31 cellular contexts compared by ENCODE assay signal in genomic region chr15:55858661-55859060, GRCh38.
DNase-seq lines count a peak whose midpoint lies in the region; ATAC-seq, FAIRE-seq and TF ChIP-seq lines count a peak whose summit lies in the region.
"Had no signal": no experiment of that assay in that cellular context is flagged by ENCODE, and none has a peak within 500 bp of the region (broad histone marks: within the 10 kb centered on the region; RNA-seq: fewer than 3 reads in every experiment).

No MANE protein-coding gene starts in this region.

- peak; percentile 50 for DNase-seq in AG10803 (ENCODE audit: low read depth)
- peak; percentile 15 for DNase-seq in GM04504 (ENCODE audit: low read depth)
- DNase-seq in astrocyte (ENCODE audit: low read depth) = peak; percentile 20
- peak; percentile 32 for DNase-seq in fibroblast of pulmonary artery (ENCODE audit: low read depth)
- no peak for DNase-seq in NCI-H2196 treated with DMSO at 0.1 percent for 48 hours (lab: John Stamatoyannopoulos, UW; ENCODE audit: unreplicated experiment)
- no peak for DNase-seq in dedifferentiated amniotic fluid mesenchymal stem cell (ENCODE audit: extremely low spot score)
- DNase-seq: activated CD4-positive, alpha-beta T cell treated with anti-CD3 and anti-CD28 coated beads for 48 hours; activated T-cell treated with anti-CD3 and anti-CD28 coated beads, Interleukin-2, amount 50 U/mL, for 4 hours; body of pancreas; effector CD4-positive, alpha-beta T cell; H7; hypothalamus; KG1; left ventricle myocardium superior; naive B cell; NCI-H1436; NCI-H510A treated with DMSO at 0.1 percent for 48 hours; SHP77 treated with DMSO at 0.1 percent for 48 hours; stimulated activated CD4-positive, alpha-beta T cell treated with anti-CD3 and anti-CD28 coated beads, Interleukin-4, amount 100 ng/mL, for 4 hours; upper lobe of right lung had no signal

- H2AFZ ChIP-seq in astrocyte (ENCODE audit: low read depth, low read length) = no peak overlapping the region

- no peak overlapping the region for H3K27ac Mint-ChIP-seq in astrocyte (ENCODE audit: unreplicated experiment)
- H3K27ac Mint-ChIP-seq: naive B cell; stimulated activated memory B cell treated with anti-CD40 and anti-IgM and Interleukin-4, amounts not matched to agents 10 μg/mL and 1 μg/mL and 100 μg/mL, for 72 hours; T-helper 2 cell treated with Interferon-gamma antibody and Interleukin-4, amounts not matched to agents 5 μg/mL and 100 μg/mL, for 36 hours had no signal

- no peak overlapping the region for H3K27ac ChIP-seq in astrocyte (ENCODE audit: low read depth, low read length)
- H3K27ac ChIP-seq: body of pancreas, neutrophil, prostate gland, suprapubic skin, upper lobe of right lung had no signal

- peaks cover 5% of the 10 kb centered on the region for H4K20me1 ChIP-seq in astrocyte (ENCODE audit: insufficient read depth, low read length)

- H3K9me3 Mint-ChIP-seq in astrocyte (ENCODE audit: unreplicated experiment) = no peaks in the 10 kb centered on the region
- H3K9me3 Mint-ChIP-seq: activated T-cell treated with anti-CD3 and anti-CD28 coated beads, Interleukin-2, amount 50 U/mL, for 4 hours; CD14-positive monocyte; stimulated activated memory B cell treated with anti-CD40 and anti-IgM and Interleukin-4, amounts not matched to agents 10 μg/mL and 1 μg/mL and 100 μg/mL, for 72 hours; T-helper 2 cell treated with Interferon-gamma antibody and Interleukin-4, amounts not matched to agents 5 μg/mL and 100 μg/mL, for 36 hours had no signal

- peaks cover 4% of the 10 kb centered on the region for H3K79me2 ChIP-seq in astrocyte (ENCODE audit: insufficient read depth, low read length)

- no peak overlapping the region for H3K4me3 ChIP-seq in AG10803 (ENCODE audit: low read length)
- no peak overlapping the region for H3K4me3 ChIP-seq in astrocyte (ENCODE audit: insufficient read depth, low read depth, low read length)
- no peak overlapping the region for H3K4me3 ChIP-seq in fibroblast of pulmonary artery (replicated peaks; ENCODE audit: low read depth, low read length)
- H3K4me3 ChIP-seq: body of pancreas, prostate gland, suprapubic skin, upper lobe of right lung had no signal

- H3K4me1 Mint-ChIP-seq in astrocyte (ENCODE audit: low read depth, unreplicated experiment) = peaks cover 13% of the 10 kb centered on the region
- H3K4me1 Mint-ChIP-seq: CD14-positive monocyte; naive B cell; stimulated activated memory B cell treated with anti-CD40 and anti-IgM and Interleukin-4, amounts not matched to agents 10 μg/mL and 1 μg/mL and 100 μg/mL, for 72 hours had no signal

- no peak for TF ChIP-seq CTCF in AG10803 (conservative IDR thresholded peaks at IDR 0.05; ENCODE audit: low read length)
- TF ChIP-seq CTCF in astrocyte (IDR thresholded peaks at IDR 0.05; ENCODE audit: insufficient read depth, low read depth, low read length) = no peak
- no peak for TF ChIP-seq CTCF in fibroblast of pulmonary artery (IDR thresholded peaks at IDR 0.05; ENCODE audit: low read length, missing control alignments)

- no peak overlapping the region for H3K9ac ChIP-seq in astrocyte (ENCODE audit: low read length)

- FAIRE-seq in astrocyte (lab: Jason Lieb, UNC) = no peak
- FAIRE-seq: D721Med had no signal

- H3K9me3 ChIP-seq in astrocyte (ENCODE audit: insufficient read depth, low read depth, low read length) = no peaks in the 10 kb centered on the region
- H3K9me3 ChIP-seq: body of pancreas, neutrophil, prostate gland, suprapubic skin, upper lobe of right lung had no signal

- no peaks in the 10 kb centered on the region for H3K27me3 Mint-ChIP-seq in astrocyte (ENCODE audit: low read depth, unreplicated experiment)
- H3K27me3 Mint-ChIP-seq: naive B cell; stimulated activated memory B cell treated with anti-CD40 and anti-IgM and Interleukin-4, amounts not matched to agents 10 μg/mL and 1 μg/mL and 100 μg/mL, for 72 hours had no signal

- H3K36me3 Mint-ChIP-seq in astrocyte (ENCODE audit: low read depth, unreplicated experiment) = peaks cover 28% of the 10 kb centered on the region
- H3K36me3 Mint-ChIP-seq: naive B cell; stimulated activated memory B cell treated with anti-CD40 and anti-IgM and Interleukin-4, amounts not matched to agents 10 μg/mL and 1 μg/mL and 100 μg/mL, for 72 hours had no signal

- H3K4me1 ChIP-seq in astrocyte (ENCODE audit: insufficient read depth, low read length) = no peaks in the 10 kb centered on the region
- H3K4me1 ChIP-seq: body of pancreas, prostate gland, suprapubic skin, upper lobe of right lung had no signal

- peaks cover 54% of the 10 kb centered on the region for H3K36me3 ChIP-seq in astrocyte (ENCODE audit: insufficient read depth, low read length)
- H3K36me3 ChIP-seq: prostate gland had no signal

- H3K4me3 Mint-ChIP-seq in astrocyte (ENCODE audit: unreplicated experiment) = no peak overlapping the region
- H3K4me3 Mint-ChIP-seq: activated T-cell treated with anti-CD3 and anti-CD28 coated beads, Interleukin-2, amount 50 U/mL, for 4 hours; CD14-positive monocyte; naive B cell; stimulated activated memory B cell treated with anti-CD40 and anti-IgM and Interleukin-4, amounts not matched to agents 10 μg/mL and 1 μg/mL and 100 μg/mL, for 72 hours; T-helper 2 cell treated with Interferon-gamma antibody and Interleukin-4, amounts not matched to agents 5 μg/mL and 100 μg/mL, for 36 hours had no signal

- H3K4me2 ChIP-seq in astrocyte (ENCODE audit: low read length) = no peak overlapping the region

- ATAC-seq in GM18909 (IDR thresholded peaks at IDR 0.05; ENCODE audit: poor library complexity, unreplicated experiment) (no peak), HG02973 (IDR thresholded peaks at IDR 0.05; ENCODE audit: unreplicated experiment) (no peak)
- ATAC-seq: activated T-cell treated with anti-CD3 and anti-CD28 coated beads, Interleukin-2, amount 50 U/mL, for 4 hours; body of pancreas; left ventricle myocardium superior; Panc1; sciatic nerve; stimulated activated memory B cell treated with anti-CD40 and anti-IgM and Interleukin-4, amounts not matched to agents 10 μg/mL and 1 μg/mL and 100 μg/mL, for 72 hours; upper lobe of right lung had no signal

- H3K27me3 ChIP-seq in astrocyte (ENCODE audit: insufficient read depth, low read length) = no peaks in the 10 kb centered on the region
- H3K27me3 ChIP-seq: body of pancreas, neutrophil, suprapubic skin, upper lobe of right lung had no signal

Comparison
In these comparisons a context has a peak if more than half of its experiments do, and no peak if none do; other contexts are left out.
1. DNase-seq: peak in AG10803 (single experiment), GM04504 (single experiment), astrocyte (single experiment) and fibroblast of pulmonary artery (single experiment); none in NCI-H2196 treated with DMSO at 0.1 percent for 48 hours (single experiment) and dedifferentiated amniotic fluid mesenchymal stem cell (single experiment).